In the genomic region with DNA sequence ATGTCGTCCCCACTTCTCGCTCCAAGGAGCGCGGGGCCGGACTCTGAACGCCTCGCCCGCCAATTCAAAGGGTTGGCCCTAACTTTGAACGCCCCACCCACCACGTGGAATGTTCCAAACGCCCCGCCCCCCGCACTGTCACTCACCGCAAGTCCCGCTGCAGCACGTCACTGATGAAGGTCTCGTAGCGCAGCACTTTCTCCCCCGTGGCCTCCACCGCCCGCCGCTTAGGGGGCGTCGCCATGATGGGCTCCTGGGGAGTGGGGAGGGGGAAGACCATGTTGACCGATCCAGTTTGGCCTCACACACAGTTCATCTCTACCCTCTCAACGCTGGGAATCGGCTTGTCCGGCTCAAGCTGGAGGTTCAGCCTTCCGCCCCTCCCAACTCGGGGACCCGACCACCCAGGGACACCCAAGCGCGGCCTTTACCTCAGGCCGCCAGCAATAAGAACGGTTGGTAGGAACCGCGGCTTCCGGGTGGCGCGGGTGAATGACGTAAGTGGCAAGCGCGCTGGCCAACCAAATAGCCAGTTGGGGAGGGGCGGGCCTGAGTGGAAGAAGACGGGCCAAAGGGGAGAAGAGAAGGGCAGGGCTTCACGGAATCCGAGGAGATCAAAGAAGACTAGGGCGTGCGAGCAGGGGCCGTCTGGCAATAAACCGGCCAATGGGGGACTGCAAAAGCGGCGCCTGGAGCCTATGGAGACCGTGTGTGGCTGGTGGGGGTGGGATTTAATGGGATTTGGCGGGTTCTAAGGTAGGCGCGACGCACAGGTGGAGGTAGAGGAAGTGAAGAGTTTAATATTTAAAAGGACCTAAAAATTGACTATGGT, we compare ENCODE assay signal across 8 cellular contexts. TPM values are rescaled to one million over a fixed set of nuclear protein-coding genes. Genes with fewer than 3 reads are reported as not detected.
DNase-seq lines count a peak whose midpoint lies in the region; ATAC-seq, FAIRE-seq and TF ChIP-seq lines count a peak whose summit lies in the region.

Gene UXT (minus strand): TSS at position 497 of the 832 bp plus-strand sequence. CDS start 253 bp downstream, at position 244.

- intact Hi-C loops in T-helper 1 cell treated with Interleukin-12 subunit alpha and Interleukin-12 subunit beta and Interleukin-4 antibody, amounts not matched to agents 30 ng/mL and 1 ng/mL, for 36 hours (cut with micrococcal nuclease) = loop anchor here (1.0 to 10.0 kb wide), 19 partner anchors 9 to 1236 kb away; partner anchors contain the start of genes ARAF, ELK1, PQBP1 and RBM10
- intact Hi-C loops in heart left ventricle (cut with DNase I) (loop anchor here in 6 of 10 donors (5.0 to 10.0 kb wide), 4 partner anchors 176 to 464 kb away; partner anchors contain the start of genes UBA1 (in 2 of the 6) and ZNF81 (in 2 of the 6)), posterior vena cava (cut with DNase I) (no loop called here), upper lobe of right lung (cut with DNase I) (no loop called here)

- DNase-seq in GM12891 (ENCODE audit: insufficient read length, low spot score) (peak; percentile 63), NCI-H146 treated with DMSO at 0.1 percent for 48 hours (lab: John Stamatoyannopoulos, UW; ENCODE audit: unreplicated experiment) (peak; percentile 91), amniotic epithelial cell (ENCODE audit: low read depth) (peak; percentile 94), heart left ventricle (peak; percentile 90 to 93 (median 93)), posterior vena cava (ENCODE audit: low spot score) (peak; percentile 98), upper lobe of right lung (peak; percentile 95)

- H3K4me3 ChIP-seq in heart left ventricle (peak within 1 kb of the TSS; percentile 24 to 80 (median 66)), upper lobe of right lung (peak within 1 kb of the TSS; percentile 63)

- TF ChIP-seq CTCF in heart left ventricle (IDR thresholded peaks at IDR 0.05) (no peak), upper lobe of right lung (IDR thresholded peaks at IDR 0.05) (no peak)

- WGBS in heart left ventricle, 4 donors = 1 to 39% (median 19%) methylated on average over 52 to 58 of the region's 58 CpGs

- peaks cover 0 to 35% (median 22%) of the 10 kb centered on the region in 9 donors for H3K36me3 ChIP-seq in heart left ventricle
- peaks cover 29% of the 10 kb centered on the region for H3K36me3 ChIP-seq in upper lobe of right lung

- H3K27ac ChIP-seq in heart left ventricle (peak within 1 kb of the TSS; percentile 88 to 97 (median 90)), upper lobe of right lung (peak within 1 kb of the TSS; percentile 98)

- no peaks in the 10 kb centered on the region for H3K9me3 ChIP-seq in heart left ventricle
- no peaks in the 10 kb centered on the region for H3K9me3 ChIP-seq in upper lobe of right lung

- H3K27me3 ChIP-seq in heart left ventricle (no peaks in the 10 kb centered on the region), upper lobe of right lung (no peaks in the 10 kb centered on the region)

- ATAC-seq in HG02852 (IDR thresholded peaks at IDR 0.05; ENCODE audit: unreplicated experiment) = peak; percentile 78
- peak; percentile 93 to 95 (median 94) for ATAC-seq in heart left ventricle
- ATAC-seq in upper lobe of right lung = peak; percentile 96

- no peak; the same call in 1 of the 2 replicates for TF ChIP-seq POLR2A in GM12891 (IDR thresholded peaks at IDR 0.05; ENCODE audit: low read depth, low read length)
- TF ChIP-seq POLR2A in heart left ventricle (IDR thresholded peaks at IDR 0.05) = peak in 1 of 2 donors; percentile 69

- FAIRE-seq in GM12891 (lab: Jason Lieb, UNC) = peak; percentile 100

- H3K4me1 ChIP-seq in heart left ventricle (peaks cover 0 to 13% (median 3%) of the 10 kb centered on the region in 12 donors), upper lobe of right lung (no peaks in the 10 kb centered on the region)

TF ChIP-seq in GM12891, 5 proteins besides CTCF, POLR2A, EP300 and RAD21:
- TF ChIP-seq SPI1 (IDR thresholded peaks at IDR 0.05; ENCODE audit: low read depth, low read length) = no peak
- no peak; the same call in 1 of the 2 replicates for TF ChIP-seq TAF1 (IDR thresholded peaks at IDR 0.05; ENCODE audit: low read depth, low read length)
- no peak for TF ChIP-seq PAX5 (IDR thresholded peaks at IDR 0.05; ENCODE audit: insufficient read depth, low read length, severe bottlenecking)
- peak; percentile 82; the same call in 1 of the 2 replicates for TF ChIP-seq POLR2AphosphoS5 (IDR thresholded peaks at IDR 0.05; ENCODE audit: low read depth, low read length)
- TF ChIP-seq POU2F2 (IDR thresholded peaks at IDR 0.05; ENCODE audit: low read depth, low read length) = peak; percentile 43; the same call in 1 of the 2 replicates

RNA-seq across cellular contexts. Expression of gene UXT, which starts in this region (rescaled TPM):
- 285 TPM for polyA plus RNA-seq in GM12891 (2012; ENCODE audit: low read depth, missing spikeins)
- total RNA-seq in T-helper 1 cell treated with Interleukin-12 subunit alpha and Interleukin-12 subunit beta and Interleukin-4 antibody, amounts not matched to agents 30 ng/mL and 1 ng/mL, for 36 hours = 142 and 157 TPM in 2 replicates
- 100 to 1,000 TPM in 3 of 9 donors, 10 to 100 TPM in 6; 74.4 to 132 (median 96.5) TPM for total RNA-seq in heart left ventricle
- polyA plus RNA-seq in heart left ventricle = 100 to 1,000 TPM; 113 to 193 TPM
- total RNA-seq in posterior vena cava = 10 to 100 TPM; 70.1 to 75.6 TPM
- total RNA-seq in upper lobe of right lung = 77.5 TPM

Comparison
In these comparisons a context has a peak if more than half of its experiments do, and no peak if none do; other contexts are left out.
1. Peak in every context shown above with its lines: DNase-seq, ATAC-seq, H3K4me3 ChIP-seq and H3K27ac ChIP-seq.
2. intact Hi-C loops: an anchor here in T-helper 1 cell treated with Interleukin-12 subunit alpha and Interleukin-12 subunit beta and Interleukin-4 antibody, amounts not matched to agents 30 ng/mL and 1 ng/mL, for 36 hours (1.0 to 10.0 kb wide) and heart left ventricle (5.0 to 10.0 kb wide); none called in posterior vena cava and upper lobe of right lung.